ENCODE assay signal across 8 cellular contexts in genomic region chr7:21580073-21580521, GRCh38. TPM values are rescaled to one million over a fixed set of nuclear protein-coding genes. Genes with fewer than 3 reads are reported as not detected.
A peak's percentile ranks its signal among the peaks of the same experiment; 100 is the strongest.
DNase-seq lines count a peak whose midpoint lies in the region; ATAC-seq and TF ChIP-seq lines count a peak whose summit lies in the region.

No MANE protein-coding gene starts in this region.

- H3K4me3 ChIP-seq in coronary artery, result no peak overlapping the region

- DNase-seq in M059J (ENCODE audit: low read depth) (peak; percentile 87), dermis blood vessel endothelial cell (peak; percentile 67), smooth muscle cell of the brain vasculature (ENCODE audit: low read depth, low spot score) (peak; percentile 7), NCI-H526 (lab: John Stamatoyannopoulos, UW) (no peak), coronary artery (ENCODE audit: low spot score) (no peak), mesenteric fat pad (ENCODE audit: low spot score) (no peak)

- TF ChIP-seq CTCF in coronary artery (IDR thresholded peaks at IDR 0.05), result no peak

- peak overlapping the region in 1 of 2 donors; percentile 45 for H3K27ac ChIP-seq in coronary artery

- ATAC-seq in GM18909 (IDR thresholded peaks at IDR 0.05; ENCODE audit: poor library complexity, unreplicated experiment), result peak; percentile 48
- no peak for ATAC-seq in HG02642 (IDR thresholded peaks at IDR 0.05; ENCODE audit: poor library complexity, unreplicated experiment)

RNA-seq across cellular contexts. Expression of gene DNAH11, which starts 37.3 kb away (rescaled TPM):
- total RNA-seq in M059J (2014; rRNA removed; shearing (Covaris generic)), result 1.5 and 7.0 TPM in 2 replicates
- total RNA-seq in dermis blood vessel endothelial cell (0.34 and 0.65 TPM in 2 replicates), mesenteric fat pad (0.26 TPM)

Comparison
In these comparisons a context has a peak if more than half of its experiments do, and no peak if none do; other contexts are left out.
1. DNase-seq: peak in M059J (single experiment), dermis blood vessel endothelial cell (single experiment) and smooth muscle cell of the brain vasculature (single experiment); none in NCI-H526 (0 of 2), coronary artery (single experiment) and mesenteric fat pad (single experiment).